In the genomic region with DNA sequence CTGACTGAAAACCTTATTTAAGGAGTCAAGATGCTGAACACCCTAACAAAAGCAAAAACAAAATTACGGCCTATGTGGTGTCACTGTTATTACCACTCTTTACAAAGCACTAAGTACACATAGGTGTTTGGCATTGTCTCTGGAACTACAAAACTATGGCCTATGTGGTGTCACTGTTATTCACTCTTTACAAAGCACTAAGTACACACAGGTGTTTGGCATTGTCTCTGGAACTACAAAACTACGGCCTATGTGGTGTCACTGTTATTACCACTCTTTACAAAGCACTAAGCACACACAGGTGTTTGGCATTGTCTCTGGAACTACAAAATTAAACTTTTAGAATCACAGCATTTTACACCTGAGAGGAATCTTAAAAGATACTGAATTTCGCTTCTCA, we compare ENCODE assay signal across 15 cellular contexts. TPM values are rescaled to one million over a fixed set of nuclear protein-coding genes. Genes with fewer than 3 reads are reported as not detected.
DNase-seq lines count a peak whose midpoint lies in the region; ATAC-seq and TF ChIP-seq lines count a peak whose summit lies in the region.
"Had no signal": no experiment of that assay in that cellular context is flagged by ENCODE, and none has a peak within 500 bp of the region (broad histone marks: within the 10 kb centered on the region; RNA-seq: fewer than 3 reads in every experiment).

No MANE protein-coding gene starts in this region.

- H3K36me3 Mint-ChIP-seq in activated T-helper 1 cell treated with anti-CD3 and anti-CD28 coated beads, Interleukin-12 subunit alpha, Interleukin-12 subunit beta, Interleukin-2, Interleukin-4 antibody, amounts not matched to agents 30 ng/mL and 10 ng/mL and 1 ng/mL, durations not matched to agents 14 hours and 24 hours and 36 hours (ENCODE audit: low read depth): peaks cover 3% of the 10 kb centered on the region

- no peaks in the 10 kb centered on the region for H3K27me3 Mint-ChIP-seq in activated T-helper 1 cell treated with anti-CD3 and anti-CD28 coated beads, Interleukin-12 subunit alpha, Interleukin-12 subunit beta, Interleukin-2, Interleukin-4 antibody, amounts not matched to agents 30 ng/mL and 10 ng/mL and 1 ng/mL, durations not matched to agents 14 hours and 24 hours and 36 hours (ENCODE audit: insufficient read depth)
- H3K27me3 Mint-ChIP-seq: activated naive CD4-positive, alpha-beta T cell treated with anti-CD3 and anti-CD28 coated beads, Interleukin-2, amount 50 U/mL, for 24 hours had no signal

- H3K4me1 ChIP-seq in hepatocyte (ENCODE audit: insufficient read depth) (no peaks in the 10 kb centered on the region), tibial nerve (no peaks in the 10 kb centered on the region)

- H3K4me3 ChIP-seq in hepatocyte (no peak overlapping the region), tibial nerve (no peak overlapping the region)
- H3K4me3 ChIP-seq: ovary, PC-9 had no signal

- H2AFZ ChIP-seq in hepatocyte: no peak overlapping the region
- H2AFZ ChIP-seq: PC-9 had no signal

- no peaks in the 10 kb centered on the region for H3K27me3 ChIP-seq in hepatocyte
- no peaks in the 10 kb centered on the region for H3K27me3 ChIP-seq in tibial nerve
- H3K27me3 ChIP-seq: ovary had no signal

- no peak for TF ChIP-seq EP300 in tibial nerve (IDR thresholded peaks at IDR 0.05)

- H3K27ac Mint-ChIP-seq in activated T-helper 1 cell treated with anti-CD3 and anti-CD28 coated beads, Interleukin-12 subunit alpha, Interleukin-12 subunit beta, Interleukin-2, Interleukin-4 antibody, amounts not matched to agents 30 ng/mL and 10 ng/mL and 1 ng/mL, durations not matched to agents 14 hours and 24 hours and 36 hours: no peak overlapping the region
- H3K27ac Mint-ChIP-seq: activated naive CD4-positive, alpha-beta T cell treated with anti-CD3 and anti-CD28 coated beads, Interleukin-2, amount 50 U/mL, for 24 hours had no signal

- 80% methylated on average over 3 of the region's 3 CpGs for WGBS in hepatocyte (ENCODE audit: low lambda C conversion rate, missing lambda C conversion rate)
- 77 to 78% methylated on average over 3 of the region's 3 CpGs for WGBS in tibial nerve, 2 donors

- H3K4me1 Mint-ChIP-seq in activated T-helper 1 cell treated with anti-CD3 and anti-CD28 coated beads, Interleukin-12 subunit alpha, Interleukin-12 subunit beta, Interleukin-2, Interleukin-4 antibody, amounts not matched to agents 30 ng/mL and 10 ng/mL and 1 ng/mL, durations not matched to agents 14 hours and 24 hours and 36 hours (ENCODE audit: low read depth): no peaks in the 10 kb centered on the region
- H3K4me1 Mint-ChIP-seq: activated naive CD4-positive, alpha-beta T cell treated with anti-CD3 and anti-CD28 coated beads, Interleukin-2, amount 50 U/mL, for 24 hours had no signal

- no peak for TF ChIP-seq CTCF in hepatocyte (IDR thresholded peaks at IDR 0.05; ENCODE audit: poor library complexity)
- no peak for TF ChIP-seq CTCF in tibial nerve (IDR thresholded peaks at IDR 0.05)

- H3K9me3 Mint-ChIP-seq in activated T-helper 1 cell treated with anti-CD3 and anti-CD28 coated beads, Interleukin-12 subunit alpha, Interleukin-12 subunit beta, Interleukin-2, Interleukin-4 antibody, amounts not matched to agents 30 ng/mL and 10 ng/mL and 1 ng/mL, durations not matched to agents 14 hours and 24 hours and 36 hours: no peaks in the 10 kb centered on the region
- H3K9me3 Mint-ChIP-seq: activated naive CD4-positive, alpha-beta T cell treated with anti-CD3 and anti-CD28 coated beads, Interleukin-2, amount 50 U/mL, for 24 hours had no signal

- no peaks in the 10 kb centered on the region for H4K20me1 ChIP-seq in hepatocyte (ENCODE audit: insufficient read depth, poor library complexity, severe bottlenecking)

- no peaks in the 10 kb centered on the region for H3K36me3 ChIP-seq in hepatocyte (replicated peaks; ENCODE audit: insufficient read depth, low read depth)
- peaks cover 0 to 31% (median 6%) of the 10 kb centered on the region in 3 donors for H3K36me3 ChIP-seq in tibial nerve
- H3K36me3 ChIP-seq: ovary had no signal

- TF ChIP-seq POLR2A in tibial nerve (IDR thresholded peaks at IDR 0.05): no peak

- ATAC-seq in GM21423 (IDR thresholded peaks at IDR 0.05; ENCODE audit: unreplicated experiment): no peak

- no peak overlapping the region for H3K4me3 Mint-ChIP-seq in activated T-helper 1 cell treated with anti-CD3 and anti-CD28 coated beads, Interleukin-12 subunit alpha, Interleukin-12 subunit beta, Interleukin-2, Interleukin-4 antibody, amounts not matched to agents 30 ng/mL and 10 ng/mL and 1 ng/mL, durations not matched to agents 14 hours and 24 hours and 36 hours
- H3K4me3 Mint-ChIP-seq: activated naive CD4-positive, alpha-beta T cell treated with anti-CD3 and anti-CD28 coated beads, Interleukin-2, amount 50 U/mL, for 24 hours had no signal

- H3K9me2 ChIP-seq in hepatocyte (replicated peaks; ENCODE audit: insufficient read depth): no peaks in the 10 kb centered on the region
- H3K9me2 ChIP-seq: SK-N-SH had no signal

- H3K9me3 ChIP-seq in hepatocyte (ENCODE audit: low read depth) (no peaks in the 10 kb centered on the region), tibial nerve (no peaks in the 10 kb centered on the region)
- H3K9me3 ChIP-seq: ovary, SK-N-SH had no signal

- H3K27ac ChIP-seq in hepatocyte: peak overlapping the region; percentile 14
- no peak overlapping the region for H3K27ac ChIP-seq in tibial nerve
- H3K27ac ChIP-seq: ovary, PC-9 had no signal

- H3K79me2 ChIP-seq in hepatocyte: no peaks in the 10 kb centered on the region

- no peak overlapping the region for H3K4me2 ChIP-seq in hepatocyte
- H3K4me2 ChIP-seq: PC-9, SK-N-SH had no signal

- DNase-seq in DMS153 (lab: John Stamatoyannopoulos, UW) (peak; percentile 89), NCI-H1105 treated with DMSO at 0.1 percent for 48 hours (lab: John Stamatoyannopoulos, UW) (peak; percentile 51), NCI-H69 (lab: John Stamatoyannopoulos, UW) (peak; percentile 91), hepatocyte (ENCODE audit: low spot score) (no peak), tibial nerve (ENCODE audit: low spot score in 2 of 2) (no peak), NCI-H1694 (lab: John Stamatoyannopoulos, UW) (no peak)
- no peak for DNase-seq in activated T-helper 1 cell treated with anti-CD3 and anti-CD28 coated beads, Interleukin-12 subunit alpha, Interleukin-12 subunit beta, Interleukin-2, Interleukin-4 antibody, amounts not matched to agents 30 ng/mL and 10 ng/mL and 1 ng/mL, durations not matched to agents 14 hours and 24 hours and 36 hours (ENCODE audit: low spot score)
- DNase-seq: activated T-cell treated with anti-CD3 and anti-CD28 coated beads for 4 hours; foreskin fibroblast; ovary; PC-9; SK-N-SH; stimulated activated CD4-positive, alpha-beta T cell treated with anti-CD3 and anti-CD28 coated beads, Interleukin-4, amount 100 ng/mL, for 1 hour had no signal

- intact Hi-C loops in activated T-helper 1 cell treated with anti-CD3 and anti-CD28 coated beads, Interleukin-12 subunit alpha, Interleukin-12 subunit beta, Interleukin-2, Interleukin-4 antibody, amounts not matched to agents 30 ng/mL and 10 ng/mL and 1 ng/mL, durations not matched to agents 14 hours and 24 hours and 36 hours (cut with micrococcal nuclease): no loop called here

RNA-seq across cellular contexts. Expression of a gene that starts 47.4 kb away (rescaled TPM):
- 132 and 145 TPM in 2 replicates for total RNA-seq in hepatocyte
- 67.5 and 69.4 TPM in 2 replicates for polyA plus RNA-seq in hepatocyte
- 10 to 100 TPM; 55.5 to 72.2 (median 61.5) TPM for total RNA-seq in tibial nerve
- 29.0 and 30.4 TPM in 2 replicates for total RNA-seq in activated T-helper 1 cell treated with anti-CD3 and anti-CD28 coated beads, Interleukin-12 subunit alpha, Interleukin-12 subunit beta, Interleukin-2, Interleukin-4 antibody, amounts not matched to agents 30 ng/mL and 10 ng/mL and 1 ng/mL, durations not matched to agents 14 hours and 24 hours and 36 hours

Comparison
In these comparisons a context has a peak if more than half of its experiments do, and no peak if none do; other contexts are left out.
1. DNase-seq: peak in DMS153 (single experiment), NCI-H1105 treated with DMSO at 0.1 percent for 48 hours (single experiment) and NCI-H69 (single experiment); none in hepatocyte (single experiment), tibial nerve (0 of 2), activated T-helper 1 cell treated with anti-CD3 and anti-CD28 coated beads, Interleukin-12 subunit alpha, Interleukin-12 subunit beta, Interleukin-2, Interleukin-4 antibody, amounts not matched to agents 30 ng/mL and 10 ng/mL and 1 ng/mL, durations not matched to agents 14 hours and 24 hours and 36 hours (single experiment) and NCI-H1694 (single experiment).